ENCODE assay signal across 18 cellular contexts in the genomic region with DNA sequence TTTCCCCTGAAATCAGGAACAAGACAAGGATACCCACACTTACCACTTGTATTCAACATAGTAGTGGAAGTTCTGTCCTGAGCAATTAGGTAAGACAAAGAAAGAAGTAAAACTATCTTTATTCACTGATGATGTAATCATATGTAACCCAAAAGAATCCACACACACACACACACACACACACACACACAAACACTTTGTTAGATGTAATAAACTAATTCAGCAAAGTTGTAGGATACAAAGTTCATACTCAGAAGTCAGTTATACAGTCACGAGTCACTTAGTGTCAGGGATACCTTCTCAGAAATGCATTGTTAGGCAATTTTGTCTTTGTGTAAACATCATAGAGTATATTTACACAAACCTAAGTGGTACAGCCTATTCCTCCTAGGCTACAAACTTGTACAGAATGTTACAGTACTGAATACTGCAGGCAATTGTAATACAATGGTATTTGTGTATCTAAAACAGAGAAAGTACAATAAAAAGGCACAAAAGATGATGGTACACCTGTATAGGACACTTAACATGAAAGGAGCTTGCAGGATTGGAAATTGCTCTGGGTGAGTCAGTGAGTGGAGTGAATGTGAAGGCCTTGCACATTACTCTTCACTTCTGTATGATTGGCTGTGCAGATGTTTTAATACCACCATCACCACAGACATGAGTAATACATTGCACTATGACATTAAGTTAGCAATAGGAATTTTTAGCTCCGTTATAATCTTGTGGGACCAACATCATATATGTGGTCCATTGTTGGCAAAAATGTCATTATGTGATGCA.
A peak's percentile ranks its signal among the peaks of the same experiment; 100 is the strongest.
DNase-seq lines count a peak whose midpoint lies in the region; ATAC-seq and TF ChIP-seq lines count a peak whose summit lies in the region.
"Had no signal": no experiment of that assay in that cellular context is flagged by ENCODE, and none has a peak within 500 bp of the region (broad histone marks: within the 10 kb centered on the region; RNA-seq: fewer than 3 reads in every experiment).

No MANE protein-coding gene starts in this region.

- intact Hi-C loops in MCF 10A (cut with micrococcal nuclease), result no loop called here
- intact Hi-C loops in breast epithelium (cut with DNase I; ENCODE audit: low total_unique reads), result no loop called here

- H3K27ac Mint-ChIP-seq in MCF 10A (ENCODE audit: low read depth, unreplicated experiment), result no peak overlapping the region
- H3K27ac Mint-ChIP-seq in endodermal cell, result no peak overlapping the region
- H3K27ac Mint-ChIP-seq: activated naive CD4-positive, alpha-beta T cell treated with anti-CD3 and anti-CD28 coated beads for 36 hours; T-cell had no signal

- H3K4me1 Mint-ChIP-seq in MCF 10A (ENCODE audit: insufficient read depth, unreplicated experiment) (no peaks in the 10 kb centered on the region), endodermal cell (no peaks in the 10 kb centered on the region)
- H3K4me1 Mint-ChIP-seq: central memory CD8-positive, alpha-beta T cell; neural crest cell; T-cell had no signal

- H3K4me3 Mint-ChIP-seq in MCF 10A (ENCODE audit: unreplicated experiment) (no peak overlapping the region), endodermal cell (no peak overlapping the region)
- H3K4me3 Mint-ChIP-seq: activated naive CD4-positive, alpha-beta T cell treated with anti-CD3 and anti-CD28 coated beads for 36 hours; central memory CD8-positive, alpha-beta T cell; neural crest cell; T-cell had no signal

- H3K36me3 ChIP-seq in breast epithelium (no peaks in the 10 kb centered on the region), endodermal cell (ENCODE audit: control insufficient read depth, insufficient read depth, low read length) (no peaks in the 10 kb centered on the region)
- no peaks in the 10 kb centered on the region for H3K36me3 ChIP-seq in effector memory CD4-positive, alpha-beta T cell (ENCODE audit: control insufficient read depth, insufficient read depth, low read length)
- H3K36me3 ChIP-seq: stomach had no signal

- CTCF ChIA-PET in MCF 10A (lab: Yijun Ruan, JAX), result interaction anchor here (0.6 to 0.7 kb wide), 3 partner anchors 278 to 1372 kb away, joined by 3 read pairs; no protein-coding TSS in a partner anchor

- no TSS peak for BruUV-seq in MCF 10A (replicated peaks; lab: Mats Ljungman, UMichigan)

- TF ChIP-seq POLR2A in breast epithelium (IDR thresholded peaks at IDR 0.05), result no peak

- TF ChIP-seq CTCF in MCF 10A (IDR thresholded peaks at IDR 0.05; ENCODE audit: unreplicated experiment) (no peak), breast epithelium (IDR thresholded peaks at IDR 0.05) (no peak), astrocyte of the spinal cord (IDR thresholded peaks at IDR 0.05; ENCODE audit: low read depth, low read length) (no peak), endodermal cell (conservative IDR thresholded peaks at IDR 0.05) (no peak)

- WGBS in endodermal cell (ENCODE audit: insufficient coverage in 1 of 2, insufficient read length in 1 of 2), 2 experiments, result 88 to 100% methylated on average over 1 to 2 of the region's 2 CpGs

- DNase-seq in MCF 10A (ENCODE audit: unreplicated experiment) (peak; percentile 13), breast epithelium (ENCODE audit: low spot score in 2 of 2) (no peak), astrocyte of the spinal cord (ENCODE audit: low read depth, low spot score) (peak; percentile 41), kidney tubule cell (ENCODE audit: low spot score) (peak; percentile 39), endodermal cell (no peak), NCI-H1092 (lab: John Stamatoyannopoulos, UW) (no peak)
- no peak for DNase-seq in effector memory CD4-positive, alpha-beta T cell
- DNase-seq: ACHN; activated naive CD4-positive, alpha-beta T cell treated with anti-CD3 and anti-CD28 coated beads for 36 hours; NCI-H1092 treated with DMSO at 0.1 percent for 48 hours; NCI-H446 treated with DMSO at 0.1 percent for 48 hours; PC-9; stomach; T-cell had no signal

- H3K4me1 ChIP-seq in breast epithelium (no peaks in the 10 kb centered on the region), endodermal cell (ENCODE audit: control insufficient read depth, insufficient read depth, low read length) (no peaks in the 10 kb centered on the region)
- no peaks in the 10 kb centered on the region for H3K4me1 ChIP-seq in effector memory CD4-positive, alpha-beta T cell (ENCODE audit: control insufficient read depth, insufficient read depth, low read length, poor library complexity, severe bottlenecking)
- H3K4me1 ChIP-seq: stomach had no signal

- no peaks in the 10 kb centered on the region for H3K27me3 ChIP-seq in breast epithelium
- no peaks in the 10 kb centered on the region for H3K27me3 ChIP-seq in endodermal cell (ENCODE audit: control insufficient read depth, insufficient read depth, low read length, poor library complexity, severe bottlenecking)
- no peaks in the 10 kb centered on the region for H3K27me3 ChIP-seq in effector memory CD4-positive, alpha-beta T cell (replicated peaks; ENCODE audit: control insufficient read depth, insufficient read depth, low read length, poor library complexity, severe bottlenecking)
- H3K27me3 ChIP-seq: stomach had no signal

- H3K27ac ChIP-seq in breast epithelium (no peak overlapping the region), endodermal cell (ENCODE audit: low read depth, low read length) (no peak overlapping the region)
- H3K27ac ChIP-seq in effector memory CD4-positive, alpha-beta T cell (ENCODE audit: insufficient read depth, low read length, poor library complexity, severe bottlenecking), result no peak overlapping the region
- H3K27ac ChIP-seq: PC-9, stomach had no signal

- ATAC-seq in GM18511 (IDR thresholded peaks at IDR 0.05; ENCODE audit: unreplicated experiment), result no peak
- ATAC-seq: activated CD4-positive, CD25-positive, alpha-beta regulatory T cell treated with anti-CD3 and anti-CD28 coated beads, Interleukin-2, amount 50 U/mL, for 24 hours; T-cell had no signal

- H3K4me3 ChIP-seq in breast epithelium (no peak overlapping the region), astrocyte of the spinal cord (ENCODE audit: low read depth, low read length) (no peak overlapping the region), endodermal cell (ENCODE audit: low read length) (no peak overlapping the region)
- H3K4me3 ChIP-seq in effector memory CD4-positive, alpha-beta T cell (ENCODE audit: insufficient read depth, low read depth, low read length, poor library complexity, severe bottlenecking), result no peak overlapping the region
- H3K4me3 ChIP-seq: PC-9, stomach had no signal

- H3K36me3 Mint-ChIP-seq in MCF 10A (ENCODE audit: insufficient read depth, unreplicated experiment) (peaks cover 3% of the 10 kb centered on the region), endodermal cell (ENCODE audit: low read depth) (peaks cover 7% of the 10 kb centered on the region)

- POLR2A ChIA-PET in MCF 10A (lab: Yijun Ruan, JAX), result interaction anchor here (0.5 to 0.7 kb wide), 2 partner anchors 500 to 642 kb away, joined by 3 read pairs; no protein-coding TSS in a partner anchor

- peaks cover 6% of the 10 kb centered on the region for H3K9me3 Mint-ChIP-seq in MCF 10A (ENCODE audit: unreplicated experiment)
- H3K9me3 Mint-ChIP-seq in endodermal cell, result peaks cover 17% of the 10 kb centered on the region

- H3K9ac ChIP-seq in endodermal cell (ENCODE audit: extremely low read depth, low read length, poor library complexity, severe bottlenecking), result no peak overlapping the region

- in situ Hi-C loops in astrocyte of the spinal cord (cut with HindIII; ENCODE audit: low sequenced_read_pairs), result no loop called here

- H3K9me3 ChIP-seq in breast epithelium (peaks cover 4 to 8% of the 10 kb centered on the region in 2 donors), endodermal cell (ENCODE audit: control insufficient read depth, low read length) (peaks cover 19% of the 10 kb centered on the region)
- no peaks in the 10 kb centered on the region for H3K9me3 ChIP-seq in effector memory CD4-positive, alpha-beta T cell (ENCODE audit: control insufficient read depth, low read length)

- H3K27me3 Mint-ChIP-seq in MCF 10A (ENCODE audit: insufficient read depth, unreplicated experiment) (no peaks in the 10 kb centered on the region), endodermal cell (ENCODE audit: insufficient read depth) (no peaks in the 10 kb centered on the region)
- H3K27me3 Mint-ChIP-seq: central memory CD8-positive, alpha-beta T cell; T-cell had no signal

Comparison
In these comparisons a context has a peak if more than half of its experiments do, and no peak if none do; other contexts are left out.
1. DNase-seq: peak in MCF 10A (single experiment), astrocyte of the spinal cord (single experiment) and kidney tubule cell (single experiment); none in breast epithelium (0 of 2), endodermal cell (single experiment), NCI-H1092 (single experiment) and effector memory CD4-positive, alpha-beta T cell (0 of 3).